ENCODE assay signal across 8 cellular contexts in genomic region chr12:65822732-65823480, GRCh38. TPM values are rescaled to one million over a fixed set of nuclear protein-coding genes. Genes with fewer than 3 reads are reported as not detected.
DNase-seq lines count a peak whose midpoint lies in the region; FAIRE-seq and TF ChIP-seq lines count a peak whose summit lies in the region.

No MANE protein-coding gene starts in this region.

- peak overlapping the region; percentile 98 for H3K9ac ChIP-seq in mammary epithelial cell (ENCODE audit: insufficient read depth, low read length)
- peak overlapping the region; percentile 81 for H3K9ac ChIP-seq in mesendoderm (ENCODE audit: low read length)

- CTCF ChIA-PET in mammary epithelial cell (lab: Charles Lee; ENCODE audit: low non-redundant PET): no interaction called here
- CTCF ChIA-PET in OCI-LY7 (lab: Charles Lee; ENCODE audit: unreplicated experiment): no interaction called here

- no peak overlapping the region for H3K18ac ChIP-seq in mesendoderm (ENCODE audit: low read length)

- H4K8ac ChIP-seq in mesendoderm (ENCODE audit: low read depth, low read length): no peak overlapping the region

- no peak overlapping the region for H3K4ac ChIP-seq in mesendoderm (ENCODE audit: low read depth, low read length)

- no peak overlapping the region for H2BK5ac ChIP-seq in mesendoderm (ENCODE audit: low read length)

- H3K4me3 ChIP-seq in mammary epithelial cell (replicated peaks in 1 of 3; ENCODE audit: insufficient read depth in 1 of 3, low read depth in 2 of 3, low read length in 3 of 3) (peak overlapping the region; percentile 70 to 85 (median 80)), mesendoderm (ENCODE audit: low read length) (peak overlapping the region; percentile 47), OCI-LY7 (ENCODE audit: low read depth, low read length, poor library complexity, severe bottlenecking) (no peak overlapping the region)

- no peak overlapping the region for H4K5ac ChIP-seq in mesendoderm (ENCODE audit: low read length)

- dilution Hi-C loops in mammary epithelial cell (cut with HindIII; ENCODE audit: low sequenced_read_pairs): no loop called here

- H3K79me2 ChIP-seq in mammary epithelial cell (ENCODE audit: insufficient read depth, low read length) (peaks cover 76% of the 10 kb centered on the region), mesendoderm (ENCODE audit: control insufficient read depth, insufficient read depth, low read length) (peaks cover 19% of the 10 kb centered on the region), OCI-LY7 (ENCODE audit: insufficient read depth, low read depth, low read length) (no peaks in the 10 kb centered on the region)

- H3K23ac ChIP-seq in mesendoderm (ENCODE audit: low read length): no peak overlapping the region

- no peak overlapping the region for H2BK120ac ChIP-seq in mesendoderm (ENCODE audit: low read depth, low read length)

- TF ChIP-seq CTCF in D721Med (IDR thresholded peaks at IDR 0.05; ENCODE audit: insufficient read depth, missing control alignments) (no peak), mammary epithelial cell (conservative IDR thresholded peaks at IDR 0.05 in 1 of 2, IDR thresholded peaks at IDR 0.05 in 1 of 2; ENCODE audit: extremely low read depth in 1 of 2, insufficient read depth in 1 of 2, low read depth in 1 of 2, low read length in 2 of 2) (peak in 1 of 2 donors; percentile 5), OCI-LY7 (conservative IDR thresholded peaks at IDR 0.05; ENCODE audit: low read length) (no peak)

- peaks cover 6% of the 10 kb centered on the region for H3K36me3 ChIP-seq in mammary epithelial cell (ENCODE audit: insufficient read depth, low read length)
- H3K36me3 ChIP-seq in mesendoderm (ENCODE audit: control insufficient read depth, insufficient read depth, low read length): no peaks in the 10 kb centered on the region
- no peaks in the 10 kb centered on the region for H3K36me3 ChIP-seq in OCI-LY7 (ENCODE audit: insufficient read depth, low read length)

- H3K79me1 ChIP-seq in mesendoderm (ENCODE audit: low read length): no peaks in the 10 kb centered on the region

- peak; percentile 29 for FAIRE-seq in D721Med (lab: Jason Lieb, UNC)

- no peak for DNase-seq in D721Med (ENCODE audit: insufficient read length, low spot score)
- DNase-seq in KG1 (lab: John Stamatoyannopoulos, UW): peak; percentile 82
- DNase-seq in mammary epithelial cell: peak; percentile 67
- DNase-seq in mesendoderm: peak; percentile 96
- DNase-seq in OCI-LY7 (ENCODE audit: low spot score): no peak
- DNase-seq in NCI-H1048 (lab: John Stamatoyannopoulos, UW): no peak
- no peak for DNase-seq in NCI-H2029 (lab: John Stamatoyannopoulos, UW)
- DNase-seq in T1000 (lab: John Stamatoyannopoulos, UW): no peak

- H3K4me2 ChIP-seq in mammary epithelial cell (ENCODE audit: insufficient read depth, low read depth, low read length): peak overlapping the region; percentile 94
- peak overlapping the region; percentile 90 for H3K4me2 ChIP-seq in mesendoderm (ENCODE audit: low read length)
- no peak overlapping the region for H3K4me2 ChIP-seq in OCI-LY7 (ENCODE audit: low read length)

- peak overlapping the region; percentile 90 for H3K56ac ChIP-seq in mesendoderm (ENCODE audit: low read length)

- peak overlapping the region; percentile 55 for H2AFZ ChIP-seq in mammary epithelial cell (ENCODE audit: low read depth, low read length)
- no peak overlapping the region for H2AFZ ChIP-seq in OCI-LY7 (ENCODE audit: low read length)

- no peak overlapping the region for H2AK5ac ChIP-seq in mesendoderm (ENCODE audit: low read length)

- intact Hi-C loops in mammary epithelial cell (cut with micrococcal nuclease): loop anchor here (1.0 to 10.0 kb wide), 2 partner anchors 162 to 221 kb away; no protein-coding TSS in a partner anchor
- intact Hi-C loops in OCI-LY7 (cut with micrococcal nuclease; ENCODE audit: unreplicated experiment): no loop called here

- H3K27me3 ChIP-seq in mammary epithelial cell (ENCODE audit: insufficient read depth, low read length) (no peaks in the 10 kb centered on the region), mesendoderm (ENCODE audit: insufficient read depth, low read length, poor library complexity) (no peaks in the 10 kb centered on the region)

- H3K27ac ChIP-seq in mammary epithelial cell (ENCODE audit: insufficient read depth, low read depth, low read length): peak overlapping the region; percentile 97
- peak overlapping the region; percentile 83 for H3K27ac ChIP-seq in mesendoderm (ENCODE audit: low read depth, low read length)
- H3K27ac ChIP-seq in OCI-LY7 (ENCODE audit: low read depth, low read length, poor library complexity, severe bottlenecking): no peak overlapping the region

- 4% methylated on average over 15 of the region's 18 CpGs for WGBS in mammary epithelial cell (ENCODE audit: low coverage, missing lambda C conversion rate)
- no CpG with 5 or more reads among the region's 18 CpGs for WGBS in mesendoderm (ENCODE audit: extremely low coverage, insufficient coverage, low lambda C conversion rate)

- no peak overlapping the region for H2BK15ac ChIP-seq in mesendoderm (replicated peaks; ENCODE audit: low read depth)

- H4K20me1 ChIP-seq in mammary epithelial cell (ENCODE audit: insufficient read depth, low read length): no peaks in the 10 kb centered on the region
- H4K20me1 ChIP-seq in OCI-LY7 (ENCODE audit: insufficient read depth, low read length): no peaks in the 10 kb centered on the region

- in situ Hi-C loops in mammary epithelial cell (cut with MboI; ENCODE audit: low sequenced_read_pairs in 2 of 2): no loop called here

- H3K4me1 ChIP-seq in mammary epithelial cell (ENCODE audit: insufficient read depth, low read length) (peaks cover 40% of the 10 kb centered on the region), mesendoderm (ENCODE audit: control insufficient read depth, low read depth, low read length) (peaks cover 4% of the 10 kb centered on the region), OCI-LY7 (ENCODE audit: insufficient read depth, low read length, poor library complexity, severe bottlenecking) (no peaks in the 10 kb centered on the region)

- H3K9me3 ChIP-seq in mammary epithelial cell (replicated peaks; ENCODE audit: insufficient read depth, low read length): no peaks in the 10 kb centered on the region
- no peaks in the 10 kb centered on the region for H3K9me3 ChIP-seq in OCI-LY7 (ENCODE audit: low read length)

- BruUV-seq in mammary epithelial cell (replicated peaks; lab: Mats Ljungman, UMichigan) (no TSS peak), OCI-LY7 (replicated peaks; lab: Mats Ljungman, UMichigan) (no TSS peak)

- POLR2A ChIA-PET in OCI-LY7 (lab: Charles Lee): no interaction called here

- H3K9me2 ChIP-seq in OCI-LY7 (ENCODE audit: insufficient read depth, low read length): no peaks in the 10 kb centered on the region

RNA-seq across cellular contexts. Expression of gene HMGA2, which starts 1.4 kb away (rescaled TPM):
- 100 to 1,000 TPM in 1 of 2 donors, 10 to 100 TPM in 1; 23.8 to 189 TPM for total RNA-seq in mammary epithelial cell
- polyA plus RNA-seq in mammary epithelial cell: 41.2 TPM
- 46.4 TPM for polyA minus RNA-seq in mammary epithelial cell
- polyA plus RNA-seq in mesendoderm (2013, experiment 1 of 2): 80.1 TPM
- 82.1 TPM for polyA plus RNA-seq in mesendoderm (2013, experiment 2 of 2)
- not detected in 2 replicates for total RNA-seq in OCI-LY7 (2014; rRNA removed; shearing (Covaris generic))
- total RNA-seq in OCI-LY7 (2022): not detected in 2 replicates

Comparison
In these comparisons a context has a peak if more than half of its experiments do, and no peak if none do; other contexts are left out.
1. DNase-seq: peak in KG1 (single experiment), mammary epithelial cell (single experiment) and mesendoderm (single experiment); none in D721Med (single experiment), OCI-LY7 (single experiment), NCI-H1048 (single experiment), NCI-H2029 (single experiment) and T1000 (single experiment).
2. RNA of gene HMGA2, which starts 1.4 kb away (total RNA-seq): 23.8 to 189 TPM in mammary epithelial cell; not detected in OCI-LY7; every median in the first group is over 10 times any median in the second.